ENCODE assay signal across 15 cellular contexts in the genomic region with DNA sequence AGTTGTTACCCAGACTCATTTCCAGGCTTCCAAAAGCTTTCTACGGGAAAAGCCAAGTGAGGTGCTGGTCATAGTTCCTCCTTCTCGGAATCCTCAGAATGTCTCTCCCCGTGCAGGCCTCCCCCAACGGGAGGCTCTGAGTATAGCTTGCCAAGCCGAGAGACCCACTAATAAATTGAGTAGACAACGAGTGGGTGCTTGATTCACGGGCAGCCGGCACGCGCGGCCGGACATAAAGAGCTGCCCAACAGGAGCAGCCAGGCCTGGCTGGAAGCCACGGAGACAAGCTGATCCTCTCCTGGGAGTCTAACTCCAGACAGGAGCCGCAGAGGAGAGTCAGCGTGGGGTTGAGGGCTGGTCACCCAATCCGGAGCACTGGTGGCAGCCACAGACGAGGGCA. TPM values are rescaled to one million over a fixed set of nuclear protein-coding genes. Genes with fewer than 3 reads are reported as not detected.
DNase-seq lines count a peak whose midpoint lies in the region; ATAC-seq and TF ChIP-seq lines count a peak whose summit lies in the region.
"Had no signal": no experiment of that assay in that cellular context is flagged by ENCODE, and none has a peak within 500 bp of the region (broad histone marks: within the 10 kb centered on the region; RNA-seq: fewer than 3 reads in every experiment).

No MANE protein-coding gene starts in this region.

- H3K4me1 ChIP-seq in right cardiac atrium (ENCODE audit: control insufficient read depth, insufficient read depth, low read length): peaks cover 5% of the 10 kb centered on the region
- peaks cover 17% of the 10 kb centered on the region for H3K4me1 ChIP-seq in ovary (ENCODE audit: insufficient read depth)
- peaks cover 0 to 4% of the 10 kb centered on the region in 2 donors for H3K4me1 ChIP-seq in aorta (ENCODE audit: control insufficient read depth in 1 of 2, insufficient read depth in 2 of 2, low read length in 2 of 2)
- H3K4me1 ChIP-seq in CD8-positive, alpha-beta memory T cell (ENCODE audit: insufficient read depth, low read length): no peaks in the 10 kb centered on the region

- WGBS in right cardiac atrium: 33% methylated on average over 17 of the region's 17 CpGs
- WGBS in ovary, 3 donors: 15 to 20% (median 18%) methylated on average over 17 of the region's 17 CpGs
- WGBS in aorta, 2 donors: 3 to 10% methylated on average over 17 of the region's 17 CpGs

- peaks cover 4% of the 10 kb centered on the region in 2 donors for H3K27me3 Mint-ChIP-seq in CD8-positive, alpha-beta memory T cell

- DNase-seq in Right ventricle myocardium superior: peak; percentile 69
- DNase-seq in cardiac septum (ENCODE audit: low spot score): no peak
- DNase-seq in right cardiac atrium: peak; percentile 68 to 88 (median 76)
- DNase-seq in ovary: peak; percentile 66 to 85 (median 72)
- peak; percentile 87 to 92 for DNase-seq in aorta
- no peak for DNase-seq in SIG-M5 treated with dmso at 0.1 percent for 504 hours (lab: John Stamatoyannopoulos, UW; ENCODE audit: unreplicated experiment)
- DNase-seq in activated naive CD4-positive, alpha-beta T cell treated with anti-CD3 and anti-CD28 coated beads, Interleukin-2, amount 50 U/mL, for 16 hours: no peak
- no peak for DNase-seq in CD8-positive, alpha-beta memory T cell
- DNase-seq: ACHN; activated T-cell treated with anti-CD3 and anti-CD28 coated beads, Interleukin-2, amount 50 U/mL, for 48 hours; DMS 273 treated with DMSO at 0.1 percent for 48 hours; NCI-H146; spleen had no signal

- H3K27ac ChIP-seq in right cardiac atrium (ENCODE audit: low read length) (no peak overlapping the region), ovary (no peak overlapping the region), aorta (ENCODE audit: low read depth in 1 of 2, low read length in 2 of 2) (peak overlapping the region in 1 of 2 donors; percentile 86)
- no peak overlapping the region for H3K27ac ChIP-seq in CD8-positive, alpha-beta memory T cell (ENCODE audit: low read depth, low read length)
- H3K27ac ChIP-seq: spleen had no signal

- H3K36me3 ChIP-seq in ovary (no peaks in the 10 kb centered on the region), aorta (ENCODE audit: control insufficient read depth in 1 of 2, insufficient read depth in 2 of 2, low read length in 1 of 2) (no peaks in the 10 kb centered on the region)
- no peaks in the 10 kb centered on the region for H3K36me3 ChIP-seq in CD8-positive, alpha-beta memory T cell (ENCODE audit: insufficient read depth, low read length)
- H3K36me3 ChIP-seq: spleen had no signal

- H3K4me3 Mint-ChIP-seq in CD8-positive, alpha-beta memory T cell: no peak overlapping the region

- POLR2A ChIA-PET in CD8-positive, alpha-beta memory T cell (lab: Charles Lee): no interaction called here

- CTCF ChIA-PET in CD8-positive, alpha-beta memory T cell (lab: Charles Lee): no interaction called here

- ATAC-seq in Right ventricle myocardium superior (ENCODE audit: poor library complexity) (peak; percentile 49), right cardiac atrium (peak; percentile 16 to 44), aorta (ENCODE audit: low FRiP score) (peak; percentile 49)
- ATAC-seq: GM12878 had no signal

- H3K9me3 Mint-ChIP-seq in CD8-positive, alpha-beta memory T cell: no peaks in the 10 kb centered on the region

- TF ChIP-seq CTCF in ovary (IDR thresholded peaks at IDR 0.05): no peak

- H3K36me3 Mint-ChIP-seq in CD8-positive, alpha-beta memory T cell: no peaks in the 10 kb centered on the region

- no peak overlapping the region for H3K27ac Mint-ChIP-seq in CD8-positive, alpha-beta memory T cell

- intact Hi-C loops in Right ventricle myocardium superior (cut with DNase I) (loop anchor here (10.0 kb wide), 1 partner anchor 182 kb away; no protein-coding TSS in a partner anchor), cardiac septum (cut with DNase I) (loop anchor here (10.0 kb wide), 2 partner anchors 182 to 248 kb away; partner anchors contain the start of gene USPL1), right cardiac atrium (cut with DNase I) (loop anchor here in 2 of 4 donors (5.0 to 10.0 kb wide), 2 partner anchors 55 to 188 kb away; no protein-coding TSS in a partner anchor), ovary (cut with DNase I) (loop anchor here in 1 of 4 donors (10.0 kb wide), 2 partner anchors 408 to 728 kb away; no protein-coding TSS in a partner anchor), aorta (cut with DNase I) (loop anchor here in 1 of 2 donors (2.0 to 10.0 kb wide), 3 partner anchors 14 to 438 kb away; partner anchors contain the start of gene UBE2L5)

- H3K4me1 Mint-ChIP-seq in CD8-positive, alpha-beta memory T cell: peaks cover 0 to 4% (median 3%) of the 10 kb centered on the region in 3 donors

- H3K27me3 ChIP-seq in right cardiac atrium (ENCODE audit: control insufficient read depth, insufficient read depth) (no peaks in the 10 kb centered on the region), ovary (no peaks in the 10 kb centered on the region), aorta (ENCODE audit: control insufficient read depth in 1 of 2, insufficient read depth in 2 of 2, low read length in 1 of 2) (no peaks in the 10 kb centered on the region)
- no peaks in the 10 kb centered on the region for H3K27me3 ChIP-seq in CD8-positive, alpha-beta memory T cell (ENCODE audit: insufficient read depth, low read length, poor library complexity, severe bottlenecking)
- H3K27me3 ChIP-seq: spleen had no signal

- H3K4me3 ChIP-seq in right cardiac atrium (ENCODE audit: low read length) (no peak overlapping the region), ovary (no peak overlapping the region), aorta (ENCODE audit: low read length in 2 of 2) (no peak overlapping the region)
- no peak overlapping the region for H3K4me3 ChIP-seq in CD8-positive, alpha-beta memory T cell (ENCODE audit: low read length)
- H3K4me3 ChIP-seq: GM12878, spleen had no signal

- TF ChIP-seq POLR2A in ovary (IDR thresholded peaks at IDR 0.05): no peak

- no peak for TF ChIP-seq EP300 in ovary (IDR thresholded peaks at IDR 0.05)

- H3K9me3 ChIP-seq in right cardiac atrium (ENCODE audit: control insufficient read depth, low read length) (peaks cover 3% of the 10 kb centered on the region), ovary (no peaks in the 10 kb centered on the region), aorta (ENCODE audit: control insufficient read depth, low read length) (no peaks in the 10 kb centered on the region)
- H3K9me3 ChIP-seq in CD8-positive, alpha-beta memory T cell (ENCODE audit: low read length): no peaks in the 10 kb centered on the region

RNA-seq across cellular contexts. Expression of gene MEDAG, which starts 43.4 kb away (rescaled TPM):
- total RNA-seq in Right ventricle myocardium superior (5.4 TPM), cardiac septum (11.7 TPM), right cardiac atrium (10 to 100 TPM in 1 of 4 donors, 1 to 10 TPM in 3; 5.4 to 22.2 (median 8.5) TPM), ovary (10 to 100 TPM in 5 of 7 donors, 1 to 10 TPM in 2; 3.5 to 44.0 (median 17.2) TPM), aorta (100 to 1,000 TPM; 146 to 188 TPM)
- polyA plus RNA-seq in right cardiac atrium (7.3 TPM), ovary (10 to 100 TPM in 1 of 2 donors, 1 to 10 TPM in 1; 6.1 to 37.6 TPM), aorta (100 to 1,000 TPM in 1 of 2 donors, 10 to 100 TPM in 1; 60.2 to 164 TPM)
- not detected for total RNA-seq in CD8-positive, alpha-beta memory T cell
- polyA plus RNA-seq in CD8-positive, alpha-beta memory T cell: not detected
- total RNA-seq: GM12878, H4 had no signal

Comparison
In these comparisons a context has a peak if more than half of its experiments do, and no peak if none do; other contexts are left out.
1. DNase-seq: peak in Right ventricle myocardium superior (single experiment), right cardiac atrium (3 of 3), ovary (5 of 5) and aorta (2 of 2); none in cardiac septum (single experiment), SIG-M5 treated with dmso at 0.1 percent for 504 hours (single experiment), activated naive CD4-positive, alpha-beta T cell treated with anti-CD3 and anti-CD28 coated beads, Interleukin-2, amount 50 U/mL, for 16 hours (single experiment) and CD8-positive, alpha-beta memory T cell (0 of 5).
2. Peak in every context shown above with its lines, with median percentiles within 50 percentile points of each other: ATAC-seq.